In genomic region chr12:75991753-75992152, GRCh38 we compare ENCODE assay signal across 12 cellular contexts. TPM values are rescaled to one million over a fixed set of nuclear protein-coding genes. Genes with fewer than 3 reads are reported as not detected.
DNase-seq lines count a peak whose midpoint lies in the region; ATAC-seq and TF ChIP-seq lines count a peak whose summit lies in the region.
"Had no signal": no experiment of that assay in that cellular context is flagged by ENCODE, and none has a peak within 500 bp of the region (broad histone marks: within the 10 kb centered on the region; RNA-seq: fewer than 3 reads in every experiment).

No MANE protein-coding gene starts in this region.

- H3K27me3 ChIP-seq in hepatocyte (no peaks in the 10 kb centered on the region), right atrium auricular region (no peaks in the 10 kb centered on the region)
- H3K27me3 ChIP-seq: BLaER1 had no signal

- peak overlapping the region; percentile 30 for H3K27ac Mint-ChIP-seq in activated T-cell treated with anti-CD3 and anti-CD28 coated beads, Interleukin-2, amount 50 U/mL, for 24 hours
- peak overlapping the region; percentile 14 for H3K27ac Mint-ChIP-seq in Calu3 (ENCODE audit: unreplicated experiment)
- H3K27ac Mint-ChIP-seq: CD14-positive monocyte; CD4-positive, alpha-beta memory T cell; GM23338 had no signal

- CTCF ChIA-PET in Calu3 (lab: Charles Lee), result no interaction called here

- H3K36me3 ChIP-seq in hepatocyte (replicated peaks; ENCODE audit: insufficient read depth, low read depth), result no peaks in the 10 kb centered on the region
- H3K36me3 ChIP-seq in right atrium auricular region, result no peaks in the 10 kb centered on the region
- H3K36me3 ChIP-seq: BLaER1 had no signal

- H3K4me1 ChIP-seq in hepatocyte (ENCODE audit: insufficient read depth), result peaks cover 7% of the 10 kb centered on the region
- peaks cover 0 to 3% of the 10 kb centered on the region in 2 donors for H3K4me1 ChIP-seq in right atrium auricular region
- H3K4me1 ChIP-seq: BLaER1 had no signal

- no peak overlapping the region for H3K4me2 ChIP-seq in hepatocyte
- H3K4me2 ChIP-seq: BLaER1, GM23338 had no signal

- DNase-seq in activated T-cell treated with anti-CD3 and anti-CD28 coated beads, Interleukin-2, amount 50 U/mL, for 24 hours, result no peak
- DNase-seq in activated T-cell treated with anti-CD3 and anti-CD28 coated beads, Interleukin-2, amount 50 U/mL, for 4 hours, result no peak
- DNase-seq in Calu3 (no peak), hepatocyte (ENCODE audit: low spot score) (no peak), iPS-NIHi7 (ENCODE audit: extremely low spot score) (no peak), HuH-7.5 (ENCODE audit: low spot score) (no peak), right atrium auricular region (ENCODE audit: low spot score) (no peak)
- DNase-seq: CD4-positive, alpha-beta memory T cell; HCEC 1CT had no signal

- H3K27me3 Mint-ChIP-seq in activated T-cell treated with anti-CD3 and anti-CD28 coated beads, Interleukin-2, amount 50 U/mL, for 24 hours, result peaks cover 2% of the 10 kb centered on the region
- no peaks in the 10 kb centered on the region for H3K27me3 Mint-ChIP-seq in activated T-cell treated with anti-CD3 and anti-CD28 coated beads, Interleukin-2, amount 50 U/mL, for 4 hours (ENCODE audit: low read depth)
- H3K27me3 Mint-ChIP-seq in Calu3 (ENCODE audit: unreplicated experiment), result no peaks in the 10 kb centered on the region
- H3K27me3 Mint-ChIP-seq: CD4-positive, alpha-beta memory T cell had no signal

- intact Hi-C loops in Calu3 (cut with micrococcal nuclease; ENCODE audit: unreplicated experiment), result no loop called here

- no peak overlapping the region for H3K4me3 Mint-ChIP-seq in activated T-cell treated with anti-CD3 and anti-CD28 coated beads, Interleukin-2, amount 50 U/mL, for 24 hours
- no peak overlapping the region for H3K4me3 Mint-ChIP-seq in activated T-cell treated with anti-CD3 and anti-CD28 coated beads, Interleukin-2, amount 50 U/mL, for 4 hours
- H3K4me3 Mint-ChIP-seq in Calu3 (ENCODE audit: low read depth, unreplicated experiment), result no peak overlapping the region
- H3K4me3 Mint-ChIP-seq: CD14-positive monocyte; CD4-positive, alpha-beta memory T cell; GM23338 had no signal

- no peak for ATAC-seq in activated T-cell treated with anti-CD3 and anti-CD28 coated beads, Interleukin-2, amount 50 U/mL, for 4 hours
- ATAC-seq: GM23338 had no signal

- H3K9me2 ChIP-seq in hepatocyte (replicated peaks; ENCODE audit: insufficient read depth), result no peaks in the 10 kb centered on the region

- H3K4me3 ChIP-seq in hepatocyte (no peak overlapping the region), right atrium auricular region (no peak overlapping the region)
- H3K4me3 ChIP-seq: BLaER1, GM23338 had no signal

- H3K9me3 ChIP-seq in hepatocyte (ENCODE audit: low read depth), result no peaks in the 10 kb centered on the region
- H3K9me3 ChIP-seq in right atrium auricular region, result peaks cover 0 to 7% of the 10 kb centered on the region in 2 donors
- H3K9me3 ChIP-seq: BLaER1 had no signal

- peaks cover 53% of the 10 kb centered on the region for H3K4me1 Mint-ChIP-seq in activated T-cell treated with anti-CD3 and anti-CD28 coated beads, Interleukin-2, amount 50 U/mL, for 24 hours (ENCODE audit: low read depth)
- H3K4me1 Mint-ChIP-seq in activated T-cell treated with anti-CD3 and anti-CD28 coated beads, Interleukin-2, amount 50 U/mL, for 4 hours (ENCODE audit: low read depth), result peaks cover 20% of the 10 kb centered on the region
- H3K4me1 Mint-ChIP-seq in Calu3 (ENCODE audit: low read depth, unreplicated experiment), result peaks cover 60% of the 10 kb centered on the region
- H3K4me1 Mint-ChIP-seq: CD14-positive monocyte had no signal

- H3K79me2 ChIP-seq in hepatocyte, result no peaks in the 10 kb centered on the region

- H3K9me3 Mint-ChIP-seq in activated T-cell treated with anti-CD3 and anti-CD28 coated beads, Interleukin-2, amount 50 U/mL, for 24 hours, result peaks cover 3% of the 10 kb centered on the region
- peaks cover 3% of the 10 kb centered on the region for H3K9me3 Mint-ChIP-seq in activated T-cell treated with anti-CD3 and anti-CD28 coated beads, Interleukin-2, amount 50 U/mL, for 4 hours
- H3K9me3 Mint-ChIP-seq in Calu3 (ENCODE audit: low read depth, unreplicated experiment), result peaks cover 8% of the 10 kb centered on the region

- no peaks in the 10 kb centered on the region for H3K36me3 Mint-ChIP-seq in activated T-cell treated with anti-CD3 and anti-CD28 coated beads, Interleukin-2, amount 50 U/mL, for 24 hours (ENCODE audit: low read depth)
- H3K36me3 Mint-ChIP-seq in activated T-cell treated with anti-CD3 and anti-CD28 coated beads, Interleukin-2, amount 50 U/mL, for 4 hours (ENCODE audit: insufficient read depth), result no peaks in the 10 kb centered on the region
- peaks cover 10% of the 10 kb centered on the region for H3K36me3 Mint-ChIP-seq in Calu3 (ENCODE audit: insufficient read depth, unreplicated experiment)
- H3K36me3 Mint-ChIP-seq: CD14-positive monocyte; CD4-positive, alpha-beta memory T cell had no signal

- no peaks in the 10 kb centered on the region for H4K20me1 ChIP-seq in hepatocyte (ENCODE audit: insufficient read depth, poor library complexity, severe bottlenecking)
- H4K20me1 ChIP-seq: BLaER1 had no signal

- no peak overlapping the region for H2AFZ ChIP-seq in hepatocyte
- H2AFZ ChIP-seq: GM23338 had no signal

- H3K27ac ChIP-seq in hepatocyte (peak overlapping the region; percentile 65), right atrium auricular region (no peak overlapping the region)
- H3K27ac ChIP-seq: BLaER1 had no signal

- BruUV-seq in Calu3 (replicated peaks; lab: Mats Ljungman, UMichigan), result no TSS peak

- 75% methylated on average over 5 of the region's 5 CpGs for WGBS in hepatocyte (ENCODE audit: low lambda C conversion rate, missing lambda C conversion rate)

- TF ChIP-seq CTCF in Calu3 (IDR thresholded peaks at IDR 0.05; ENCODE audit: unreplicated experiment) (no peak), hepatocyte (IDR thresholded peaks at IDR 0.05; ENCODE audit: poor library complexity) (no peak), right atrium auricular region (IDR thresholded peaks at IDR 0.05) (no peak)

RNA-seq across cellular contexts. Expression of gene PHLDA1, which starts 39.8 kb away (rescaled TPM):
- 10 to 100 TPM; 36.8 to 52.2 (median 37.2) TPM for total RNA-seq in activated T-cell treated with anti-CD3 and anti-CD28 coated beads, Interleukin-2, amount 50 U/mL, for 4 hours
- total RNA-seq in Calu3 (2022), result 143 and 151 TPM in 2 replicates
- 47.9 and 50.8 TPM in 2 replicates for total RNA-seq in hepatocyte
- 29.9 and 37.2 TPM in 2 replicates for polyA plus RNA-seq in hepatocyte
- 10 to 100 TPM in 1 of 2 donors, 1 to 10 TPM in 1; 6.7 to 22.2 TPM for total RNA-seq in right atrium auricular region
